Comparison of ENCODE assay signal across 1 cellular context in genomic region chr5:131794596-131794995, GRCh38.
TF ChIP-seq lines count a peak whose summit lies in the region.

No MANE protein-coding gene starts in this region.

TF ChIP-seq in GM23338, 12 proteins besides CTCF, POLR2A, EP300 and RAD21 (continued from another document):
- TF ChIP-seq ZNF462 (CRISPR knock-in tag; IDR thresholded peaks at IDR 0.05) (no peak), REST (IDR thresholded peaks at IDR 0.05; ENCODE audit: unreplicated experiment) (no peak), ETS1 (IDR thresholded peaks at IDR 0.05) (no peak)
